1 cellular context compared by ENCODE assay signal in the genomic region with DNA sequence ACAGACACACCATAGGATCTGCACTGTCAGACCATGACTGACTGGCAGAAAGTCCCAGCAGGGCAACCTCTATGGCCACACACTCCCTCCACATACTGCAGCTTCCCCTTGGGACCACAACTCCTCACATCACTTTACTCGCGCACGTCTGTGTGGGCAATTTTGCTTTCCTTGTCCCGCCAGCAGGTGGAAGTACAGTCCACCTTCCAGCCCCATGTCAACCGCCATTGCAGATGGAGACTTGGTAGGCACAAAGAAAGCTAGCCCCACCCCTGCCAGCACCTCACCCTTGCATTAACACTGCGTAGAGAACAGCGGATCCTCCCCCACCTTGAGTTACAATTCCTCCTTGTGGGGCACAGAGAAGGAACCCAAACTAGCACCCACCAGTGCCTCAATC.
TF ChIP-seq lines count a peak whose summit lies in the region.

No MANE protein-coding gene starts in this region.

TF ChIP-seq in GM12878, 131 proteins besides CTCF, POLR2A, EP300 and RAD21:
- peak; percentile 29; the same call in 1 of the 2 replicates for TF ChIP-seq YY1 (IDR thresholded peaks at IDR 0.05; ENCODE audit: low read depth, low read length)
- no peak for TF ChIP-seq IKZF1 (conservative IDR thresholded peaks at IDR 0.05)
